11 cellular contexts compared by ENCODE assay signal in genomic region chr19:14371321-14371821, GRCh38. TPM values are rescaled to one million over a fixed set of nuclear protein-coding genes. Genes with fewer than 3 reads are reported as not detected.
DNase-seq lines count a peak whose midpoint lies in the region; ATAC-seq lines count a peak whose summit lies in the region.
"Had no signal": no experiment of that assay in that cellular context is flagged by ENCODE, and none has a peak within 500 bp of the region (broad histone marks: within the 10 kb centered on the region; RNA-seq: fewer than 3 reads in every experiment).

No MANE protein-coding gene starts in this region.

- H3K4me3 Mint-ChIP-seq in stimulated activated naive CD8-positive, alpha-beta T cell treated with anti-CD3 and anti-CD28 coated beads, Interleukin-15, Interleukin-2, amounts not matched to agents 100 ng/mL and 50 ng/mL, for 24 hours = peak overlapping the region; percentile 72
- peak overlapping the region; percentile 47 for H3K4me3 Mint-ChIP-seq in memory B cell

- H3K27me3 Mint-ChIP-seq in stimulated activated naive CD8-positive, alpha-beta T cell treated with anti-CD3 and anti-CD28 coated beads, Interleukin-15, Interleukin-2, amounts not matched to agents 100 ng/mL and 50 ng/mL, for 24 hours = no peaks in the 10 kb centered on the region
- H3K27me3 Mint-ChIP-seq in memory B cell = no peaks in the 10 kb centered on the region

- H3K27ac Mint-ChIP-seq in stimulated activated naive CD8-positive, alpha-beta T cell treated with anti-CD3 and anti-CD28 coated beads, Interleukin-15, Interleukin-2, amounts not matched to agents 100 ng/mL and 50 ng/mL, for 24 hours = peak overlapping the region; percentile 97
- H3K27ac Mint-ChIP-seq in activated naive CD4-positive, alpha-beta T cell treated with anti-CD3 and anti-CD28 coated beads, Interleukin-2, amount 50 U/mL, for 72 hours = peak overlapping the region; percentile 100
- peak overlapping the region; percentile 99 for H3K27ac Mint-ChIP-seq in memory B cell

- no peak for ATAC-seq in stimulated activated naive CD8-positive, alpha-beta T cell treated with anti-CD3 and anti-CD28 coated beads, Interleukin-15, Interleukin-2, amounts not matched to agents 100 U/mL and 50 U/mL, for 24 hours
- ATAC-seq in activated naive CD4-positive, alpha-beta T cell treated with anti-CD3 and anti-CD28 coated beads, Interleukin-2, amount 50 U/mL, for 72 hours = no peak
- ATAC-seq in memory B cell (ENCODE audit: low read depth) = no peak
- ATAC-seq in GM21447 (IDR thresholded peaks at IDR 0.05; ENCODE audit: unreplicated experiment) = no peak

- no peak for DNase-seq in stimulated activated naive CD8-positive, alpha-beta T cell treated with anti-CD3 and anti-CD28 coated beads, Interleukin-15, Interleukin-2, amounts not matched to agents 100 U/mL and 50 U/mL, for 24 hours
- DNase-seq in activated naive CD4-positive, alpha-beta T cell treated with anti-CD3 and anti-CD28 coated beads, Interleukin-2, amount 50 U/mL, for 72 hours (ENCODE audit: low spot score in 2 of 2) = no peak
- DNase-seq in memory B cell (ENCODE audit: low spot score in 2 of 2) = no peak
- no peak for DNase-seq in HuH-7 (ENCODE audit: low spot score)
- no peak for DNase-seq in DMS79 (lab: John Stamatoyannopoulos, UW)
- DNase-seq in NCI-H146 (lab: John Stamatoyannopoulos, UW) = no peak
- DNase-seq: KG1, NCI-H1694, NCI-H510A treated with DMSO at 0.1 percent for 48 hours had no signal

- H3K36me3 Mint-ChIP-seq in stimulated activated naive CD8-positive, alpha-beta T cell treated with anti-CD3 and anti-CD28 coated beads, Interleukin-15, Interleukin-2, amounts not matched to agents 100 ng/mL and 50 ng/mL, for 24 hours (ENCODE audit: low read depth) = peaks cover 4% of the 10 kb centered on the region
- peaks cover 5 to 12% of the 10 kb centered on the region in 2 donors for H3K36me3 Mint-ChIP-seq in activated naive CD4-positive, alpha-beta T cell treated with anti-CD3 and anti-CD28 coated beads, Interleukin-2, amount 50 U/mL, for 72 hours
- H3K36me3 Mint-ChIP-seq in memory B cell = peaks cover 2% of the 10 kb centered on the region

- peaks cover 94% of the 10 kb centered on the region for H3K4me1 Mint-ChIP-seq in stimulated activated naive CD8-positive, alpha-beta T cell treated with anti-CD3 and anti-CD28 coated beads, Interleukin-15, Interleukin-2, amounts not matched to agents 100 ng/mL and 50 ng/mL, for 24 hours (ENCODE audit: low read depth)
- H3K4me1 Mint-ChIP-seq in memory B cell = peaks cover 38% of the 10 kb centered on the region

- H3K9me3 Mint-ChIP-seq in stimulated activated naive CD8-positive, alpha-beta T cell treated with anti-CD3 and anti-CD28 coated beads, Interleukin-15, Interleukin-2, amounts not matched to agents 100 ng/mL and 50 ng/mL, for 24 hours = no peaks in the 10 kb centered on the region
- peaks cover 4 to 5% of the 10 kb centered on the region in 2 donors for H3K9me3 Mint-ChIP-seq in activated naive CD4-positive, alpha-beta T cell treated with anti-CD3 and anti-CD28 coated beads, Interleukin-2, amount 50 U/mL, for 72 hours
- H3K9me3 Mint-ChIP-seq in memory B cell = no peaks in the 10 kb centered on the region

RNA-seq across cellular contexts. Expression of gene ADGRE5, which starts 9.9 kb away (rescaled TPM):
- total RNA-seq in activated naive CD4-positive, alpha-beta T cell treated with anti-CD3 and anti-CD28 coated beads, Interleukin-2, amount 50 U/mL, for 72 hours = 100 to 1,000 TPM; 222 to 256 TPM

RNA-seq across cellular contexts. Expression of gene DDX39A, which starts 47.8 kb away (rescaled TPM):
- 100 to 1,000 TPM; 208 to 217 TPM for total RNA-seq in activated naive CD4-positive, alpha-beta T cell treated with anti-CD3 and anti-CD28 coated beads, Interleukin-2, amount 50 U/mL, for 72 hours
